Comparison of ENCODE assay signal across 17 cellular contexts in the genomic region with DNA sequence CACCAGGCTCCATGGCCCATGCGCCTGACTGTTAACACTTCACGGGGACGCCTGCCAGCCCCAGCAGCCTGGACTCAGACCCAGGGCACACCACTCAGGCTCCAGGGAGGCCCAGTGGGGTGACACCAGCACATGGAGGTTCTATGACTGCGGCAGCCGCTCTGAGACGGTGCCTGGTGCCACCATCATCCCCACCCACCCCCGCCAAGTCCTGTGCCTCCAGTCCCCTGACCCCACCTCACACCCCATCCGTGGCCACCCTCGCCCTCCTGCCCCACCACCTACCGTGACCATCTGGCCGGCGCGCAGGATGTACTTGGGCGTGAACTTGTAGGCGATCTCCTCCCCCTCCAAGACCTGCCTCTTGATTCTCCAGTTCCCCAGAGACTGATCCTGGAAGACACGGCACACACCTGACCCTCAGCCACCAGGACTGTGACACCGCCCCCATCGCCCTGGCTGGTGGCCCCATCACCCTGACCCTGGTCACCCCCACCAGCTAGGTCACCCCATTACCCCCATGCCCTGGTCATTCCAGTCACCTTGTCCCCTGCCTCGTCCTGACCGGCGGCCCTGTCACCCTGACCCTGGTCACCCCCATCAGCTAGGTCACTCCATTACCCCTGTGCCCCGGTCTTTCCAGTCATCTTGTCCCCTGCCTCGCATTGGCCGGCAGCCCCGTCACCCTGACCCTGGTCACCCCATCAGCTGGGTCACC. TPM values are rescaled to one million over a fixed set of nuclear protein-coding genes. Genes with fewer than 3 reads are reported as not detected.
DNase-seq lines count a peak whose midpoint lies in the region; ATAC-seq and TF ChIP-seq lines count a peak whose summit lies in the region.
"Had no signal": no experiment of that assay in that cellular context is flagged by ENCODE, and none has a peak within 500 bp of the region (broad histone marks: within the 10 kb centered on the region; RNA-seq: fewer than 3 reads in every experiment).

No MANE protein-coding gene starts in this region.

- no peak for DNase-seq in activated naive CD4-positive, alpha-beta T cell treated with anti-CD3 and anti-CD28 coated beads, Interleukin-2, amount 50 U/mL, for 72 hours (ENCODE audit: low spot score in 2 of 2)
- no peak for DNase-seq in activated naive CD4-positive, alpha-beta T cell treated with anti-CD3 and anti-CD28 coated beads, Interleukin-2, amount 50 U/mL, for 16 hours
- peak; percentile 54 for DNase-seq in natural killer cell treated with Interleukin-12 subunit alpha and Interleukin-12 subunit beta and Interleukin-15 and Interleukin-18, amount 100 ng/mL, for 72 hours (ENCODE audit: low spot score)
- DNase-seq in natural killer cell = no peak
- no peak for DNase-seq in neural crest cell (ENCODE audit: low read depth, low spot score)
- no peak for DNase-seq in NCI-H2171 (lab: John Stamatoyannopoulos, UW)
- DNase-seq in activated CD4-positive, alpha-beta T cell treated with anti-CD3 and anti-CD28 coated beads, Interleukin-2, amount 50 U/mL, for 4 hours = no peak
- DNase-seq: AML-193; Calu3; CD8-positive, alpha-beta T cell; DND-41; EL; GOT3; H7 had no signal

- no peaks in the 10 kb centered on the region for H3K9me3 Mint-ChIP-seq in activated naive CD4-positive, alpha-beta T cell treated with anti-CD3 and anti-CD28 coated beads, Interleukin-2, amount 50 U/mL, for 72 hours
- H3K9me3 Mint-ChIP-seq in natural killer cell treated with Interleukin-12 subunit alpha and Interleukin-12 subunit beta and Interleukin-15 and Interleukin-18, amount 100 ng/mL, for 72 hours = no peaks in the 10 kb centered on the region
- H3K9me3 Mint-ChIP-seq in natural killer cell = no peaks in the 10 kb centered on the region
- no peaks in the 10 kb centered on the region for H3K9me3 Mint-ChIP-seq in neural crest cell
- H3K9me3 Mint-ChIP-seq: CD8-positive, alpha-beta T cell had no signal

- H3K27me3 Mint-ChIP-seq in natural killer cell treated with Interleukin-12 subunit alpha and Interleukin-12 subunit beta and Interleukin-15 and Interleukin-18, amount 100 ng/mL, for 72 hours = no peaks in the 10 kb centered on the region
- H3K27me3 Mint-ChIP-seq in natural killer cell (ENCODE audit: low read depth in 2 of 2) (no peaks in the 10 kb centered on the region), neural crest cell (ENCODE audit: low read depth) (peaks cover 5% of the 10 kb centered on the region)

- H3K36me3 Mint-ChIP-seq in activated naive CD4-positive, alpha-beta T cell treated with anti-CD3 and anti-CD28 coated beads, Interleukin-2, amount 50 U/mL, for 72 hours = peaks cover 4 to 7% of the 10 kb centered on the region in 2 donors
- no peaks in the 10 kb centered on the region for H3K36me3 Mint-ChIP-seq in natural killer cell treated with Interleukin-12 subunit alpha and Interleukin-12 subunit beta and Interleukin-15 and Interleukin-18, amount 100 ng/mL, for 72 hours
- no peaks in the 10 kb centered on the region for H3K36me3 Mint-ChIP-seq in natural killer cell
- H3K36me3 Mint-ChIP-seq in neural crest cell (ENCODE audit: low read depth) = peaks cover 9% of the 10 kb centered on the region

- H3K4me3 Mint-ChIP-seq in natural killer cell treated with Interleukin-12 subunit alpha and Interleukin-12 subunit beta and Interleukin-15 and Interleukin-18, amount 100 ng/mL, for 72 hours = no peak overlapping the region
- H3K4me3 Mint-ChIP-seq in natural killer cell (no peak overlapping the region), neural crest cell (no peak overlapping the region)
- H3K4me3 Mint-ChIP-seq: CD8-positive, alpha-beta T cell had no signal

- TF ChIP-seq CTCF in natural killer cell (IDR thresholded peaks at IDR 0.05) = no peak
- TF ChIP-seq CTCF in neural crest cell (conservative IDR thresholded peaks at IDR 0.05) = no peak

- intact Hi-C loops in natural killer cell (cut with micrococcal nuclease) = no loop called here

- H3K27ac Mint-ChIP-seq in activated naive CD4-positive, alpha-beta T cell treated with anti-CD3 and anti-CD28 coated beads, Interleukin-2, amount 50 U/mL, for 72 hours = peak overlapping the region; percentile 44 to 61
- no peak overlapping the region for H3K27ac Mint-ChIP-seq in natural killer cell treated with Interleukin-12 subunit alpha and Interleukin-12 subunit beta and Interleukin-15 and Interleukin-18, amount 100 ng/mL, for 72 hours
- peak overlapping the region in 1 of 2 donors; percentile 68 for H3K27ac Mint-ChIP-seq in natural killer cell
- H3K27ac Mint-ChIP-seq in neural crest cell (ENCODE audit: unreplicated experiment) = peak overlapping the region; percentile 12
- H3K27ac Mint-ChIP-seq: CD8-positive, alpha-beta T cell had no signal

- no peak for ATAC-seq in activated naive CD4-positive, alpha-beta T cell treated with anti-CD3 and anti-CD28 coated beads, Interleukin-2, amount 50 U/mL, for 72 hours
- no peak for ATAC-seq in natural killer cell treated with Interleukin-12 subunit alpha and Interleukin-12 subunit beta and Interleukin-15 and Interleukin-18, amount 100 ng/mL, for 72 hours
- ATAC-seq in natural killer cell = no peak
- ATAC-seq: A549; CD8-positive, alpha-beta T cell; GM12878; HCT116 had no signal

- H3K4me1 Mint-ChIP-seq in natural killer cell treated with Interleukin-12 subunit alpha and Interleukin-12 subunit beta and Interleukin-15 and Interleukin-18, amount 100 ng/mL, for 72 hours (ENCODE audit: low read depth in 2 of 2) = peaks cover 5 to 6% of the 10 kb centered on the region in 2 donors
- peaks cover 7 to 8% of the 10 kb centered on the region in 2 donors for H3K4me1 Mint-ChIP-seq in natural killer cell
- H3K4me1 Mint-ChIP-seq in neural crest cell = peaks cover 9% of the 10 kb centered on the region

RNA-seq across cellular contexts. Expression of a gene that starts 4.9 kb away (rescaled TPM):
- 100 to 1,000 TPM in 1 of 2 donors, 10 to 100 TPM in 1; 46.5 to 103 TPM for total RNA-seq in activated naive CD4-positive, alpha-beta T cell treated with anti-CD3 and anti-CD28 coated beads, Interleukin-2, amount 50 U/mL, for 72 hours
- 100 to 1,000 TPM in 1 of 2 donors, 10 to 100 TPM in 1; 80.1 to 124 TPM for total RNA-seq in natural killer cell treated with Interleukin-12 subunit alpha and Interleukin-12 subunit beta and Interleukin-15 and Interleukin-18, amount 100 ng/mL, for 72 hours
- total RNA-seq in natural killer cell = 10 to 100 TPM; 24.7 to 30.4 (median 25.1) TPM
- total RNA-seq in neural crest cell = 145 and 155 TPM in 2 replicates

RNA-seq across cellular contexts. Expression of a gene that starts 24.5 kb away (rescaled TPM):
- total RNA-seq in activated naive CD4-positive, alpha-beta T cell treated with anti-CD3 and anti-CD28 coated beads, Interleukin-2, amount 50 U/mL, for 72 hours = 10 to 100 TPM; 46.7 to 94.0 TPM
- total RNA-seq in natural killer cell treated with Interleukin-12 subunit alpha and Interleukin-12 subunit beta and Interleukin-15 and Interleukin-18, amount 100 ng/mL, for 72 hours = 100 to 1,000 TPM in 1 of 2 donors, 10 to 100 TPM in 1; 74.9 to 165 TPM
- total RNA-seq in natural killer cell = 10 to 100 TPM; 12.0 to 23.7 (median 19.3) TPM
- total RNA-seq in neural crest cell = 201 and 206 TPM in 2 replicates

RNA-seq across cellular contexts. Expression of a gene that starts 43.6 kb away (rescaled TPM):
- total RNA-seq in activated naive CD4-positive, alpha-beta T cell treated with anti-CD3 and anti-CD28 coated beads, Interleukin-2, amount 50 U/mL, for 72 hours = 10 to 100 TPM; 60.9 to 94.1 TPM
- 100 to 1,000 TPM; 233 to 784 TPM for total RNA-seq in natural killer cell treated with Interleukin-12 subunit alpha and Interleukin-12 subunit beta and Interleukin-15 and Interleukin-18, amount 100 ng/mL, for 72 hours
- total RNA-seq in natural killer cell = 100 to 1,000 TPM; 198 to 247 (median 212) TPM
- 3.3 and 4.1 TPM in 2 replicates for total RNA-seq in neural crest cell

Comparison
In these comparisons a context has a peak if more than half of its experiments do, and no peak if none do; other contexts are left out.
1. H3K27ac Mint-ChIP-seq: peak in activated naive CD4-positive, alpha-beta T cell treated with anti-CD3 and anti-CD28 coated beads, Interleukin-2, amount 50 U/mL, for 72 hours (2 of 2) and neural crest cell (single experiment); none in natural killer cell treated with Interleukin-12 subunit alpha and Interleukin-12 subunit beta and Interleukin-15 and Interleukin-18, amount 100 ng/mL, for 72 hours (0 of 2).
2. RNA of a gene that starts 43.6 kb away (total RNA-seq): 233 to 784 TPM in natural killer cell treated with Interleukin-12 subunit alpha and Interleukin-12 subunit beta and Interleukin-15 and Interleukin-18, amount 100 ng/mL, for 72 hours, 198 to 247 TPM in natural killer cell and 60.9 to 94.1 TPM in activated naive CD4-positive, alpha-beta T cell treated with anti-CD3 and anti-CD28 coated beads, Interleukin-2, amount 50 U/mL, for 72 hours; 3.3 to 4.1 TPM in neural crest cell; every median in the first group is over 10 times any median in the second.